In the genomic region with DNA sequence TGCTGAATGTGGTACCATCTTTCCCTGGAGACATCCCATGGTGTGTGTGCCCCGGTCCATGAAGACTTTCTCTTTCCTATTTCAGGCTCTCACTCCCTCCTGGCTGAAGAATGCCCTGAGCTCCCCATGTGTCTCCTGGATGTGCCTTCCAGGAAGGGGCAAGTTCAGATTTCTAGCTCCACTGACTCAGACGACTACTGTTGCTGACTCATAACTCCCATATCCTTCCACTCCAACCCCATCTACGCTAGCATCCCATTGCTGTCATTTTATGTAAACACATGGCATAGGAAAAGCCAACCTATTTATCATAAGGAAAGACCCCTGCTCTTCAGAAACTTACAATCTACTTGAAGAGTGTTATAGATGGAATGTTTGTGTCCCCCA, we compare ENCODE assay signal across 21 cellular contexts.
DNase-seq lines count a peak whose midpoint lies in the region; ATAC-seq and TF ChIP-seq lines count a peak whose summit lies in the region.
"Had no signal": no experiment of that assay in that cellular context is flagged by ENCODE, and none has a peak within 500 bp of the region (broad histone marks: within the 10 kb centered on the region; RNA-seq: fewer than 3 reads in every experiment).

No MANE protein-coding gene starts in this region.

- TF ChIP-seq CTCF in AG10803 (conservative IDR thresholded peaks at IDR 0.05; ENCODE audit: low read length) (no peak), coronary artery (IDR thresholded peaks at IDR 0.05) (no peak)

- peaks cover 38% of the 10 kb centered on the region for H3K27me3 Mint-ChIP-seq in activated T-helper 17 cell treated with anti-CD3 and anti-CD28 coated beads, Interleukin-2, amount 50 U/mL, for 72 hours
- H3K27me3 Mint-ChIP-seq: brain had no signal

- ATAC-seq in GM19467 (IDR thresholded peaks at IDR 0.05; ENCODE audit: unreplicated experiment) = no peak
- ATAC-seq in activated T-helper 17 cell treated with anti-CD3 and anti-CD28 coated beads, Interleukin-2, amount 50 U/mL, for 72 hours (replicated peaks) = no peak
- ATAC-seq: activated CD4-positive, CD25-positive, alpha-beta regulatory T cell treated with anti-CD3 and anti-CD28 coated beads, Interleukin-2, amount 50 U/mL, for 24 hours; activated CD8-positive, alpha-beta memory T cell treated with anti-CD3 and anti-CD28 coated beads, Interleukin-2, amount 10 ng/mL, durations not matched to agents 7 days and 5 days; CD8-positive, alpha-beta T cell; stimulated activated naive CD8-positive, alpha-beta T cell treated with anti-CD3 and anti-CD28 coated beads, Interleukin-15, Interleukin-2, amounts not matched to agents 100 U/mL and 50 U/mL, for 24 hours had no signal

- no peak overlapping the region for H3K27ac Mint-ChIP-seq in activated T-helper 17 cell treated with anti-CD3 and anti-CD28 coated beads, Interleukin-2, amount 50 U/mL, for 72 hours
- H3K27ac Mint-ChIP-seq: activated CD8-positive, alpha-beta memory T cell treated with anti-CD3 and anti-CD28 coated beads, Interleukin-2, amount 10 ng/mL, durations not matched to agents 7 days and 5 days; brain; CD8-positive, alpha-beta T cell had no signal

- peaks cover 6% of the 10 kb centered on the region for H3K4me1 Mint-ChIP-seq in activated T-helper 17 cell treated with anti-CD3 and anti-CD28 coated beads, Interleukin-2, amount 50 U/mL, for 72 hours

- H3K4me3 ChIP-seq in AG10803 (ENCODE audit: low read length) = no peak overlapping the region
- H3K4me3 ChIP-seq in coronary artery = no peak overlapping the region
- H3K4me3 ChIP-seq: esophagus squamous epithelium, hepatocyte had no signal

- DNase-seq in AG10803 (ENCODE audit: low read depth) (peak; percentile 16), LHCN-M2 (ENCODE audit: low read depth) (peak; percentile 23), coronary artery (ENCODE audit: low spot score) (no peak), non-pigmented ciliary epithelial cell (ENCODE audit: low read depth) (peak; percentile 10), SIG-M5 treated with dmso at 0.1 percent for 504 hours (lab: John Stamatoyannopoulos, UW; ENCODE audit: unreplicated experiment) (no peak), NOMO-1 treated with DMSO at 0.1 percent for 48 hours (lab: John Stamatoyannopoulos, UW; ENCODE audit: unreplicated experiment) (no peak)
- DNase-seq: activated CD8-positive, alpha-beta memory T cell treated with anti-CD3 and anti-CD28 coated beads, Interleukin-2, amount 10 ng/mL, durations not matched to agents 7 days and 5 days; activated naive CD4-positive, alpha-beta T cell treated with Interleukin-2 at 50 U/mL for 16 hours; CD8-positive, alpha-beta T cell; DMS79; esophagus squamous epithelium; NCI-H187 treated with DMSO at 0.1 percent for 48 hours; NCI-H510A; retina; SIG-M5; stimulated activated naive CD8-positive, alpha-beta T cell treated with anti-CD3 and anti-CD28 coated beads, Interleukin-15, Interleukin-2, amounts not matched to agents 100 U/mL and 50 U/mL, for 24 hours had no signal

- H3K9me3 Mint-ChIP-seq in activated T-helper 17 cell treated with anti-CD3 and anti-CD28 coated beads, Interleukin-2, amount 50 U/mL, for 72 hours = peaks cover 9% of the 10 kb centered on the region
- H3K9me3 Mint-ChIP-seq: CD8-positive, alpha-beta T cell had no signal

- H3K4me3 Mint-ChIP-seq in activated T-helper 17 cell treated with anti-CD3 and anti-CD28 coated beads, Interleukin-2, amount 50 U/mL, for 72 hours = no peak overlapping the region
- H3K4me3 Mint-ChIP-seq: activated CD8-positive, alpha-beta memory T cell treated with anti-CD3 and anti-CD28 coated beads, Interleukin-2, amount 10 ng/mL, durations not matched to agents 7 days and 5 days; brain; CD8-positive, alpha-beta T cell had no signal

- peak overlapping the region; percentile 62 to 71 for H3K27ac ChIP-seq in coronary artery
- H3K27ac ChIP-seq: hepatocyte had no signal

- no peaks in the 10 kb centered on the region for H3K36me3 Mint-ChIP-seq in activated T-helper 17 cell treated with anti-CD3 and anti-CD28 coated beads, Interleukin-2, amount 50 U/mL, for 72 hours (ENCODE audit: low read depth)
- H3K36me3 Mint-ChIP-seq: activated CD8-positive, alpha-beta memory T cell treated with anti-CD3 and anti-CD28 coated beads, Interleukin-2, amount 10 ng/mL, durations not matched to agents 7 days and 5 days; CD8-positive, alpha-beta T cell had no signal

Comparison
In these comparisons a context has a peak if more than half of its experiments do, and no peak if none do; other contexts are left out.
1. DNase-seq: peak in AG10803 (single experiment), LHCN-M2 (single experiment) and non-pigmented ciliary epithelial cell (single experiment); none in coronary artery (single experiment), SIG-M5 treated with dmso at 0.1 percent for 504 hours (single experiment) and NOMO-1 treated with DMSO at 0.1 percent for 48 hours (single experiment).